In genomic region chr14:80464531-80465149, GRCh38 we compare ENCODE assay signal across 1 cellular context.
A peak's percentile ranks its signal among the peaks of the same experiment; 100 is the strongest.
TF ChIP-seq lines count a peak whose summit lies in the region.

No MANE protein-coding gene starts in this region.

TF ChIP-seq in H1, 55 proteins besides CTCF, POLR2A, EP300 and RAD21:
- no peak for TF ChIP-seq SRF (IDR thresholded peaks at IDR 0.05; ENCODE audit: low read depth, low read length)
- TF ChIP-seq MAFK (IDR thresholded peaks at IDR 0.05; ENCODE audit: low read depth, low read length): no peak
- no peak for TF ChIP-seq SIX5 (IDR thresholded peaks at IDR 0.05; ENCODE audit: low read depth, low read length)
- TF ChIP-seq SP1 (IDR thresholded peaks at IDR 0.05; ENCODE audit: low read depth, low read length): 0 out of 2 replicates have a peak, but pooled peaks have one; percentile 8
- TF ChIP-seq NANOG (IDR thresholded peaks at IDR 0.05; ENCODE audit: insufficient read depth, low read depth, low read length, poor library complexity, severe bottlenecking): peak; percentile 85
- no peak for TF ChIP-seq JUND (IDR thresholded peaks at IDR 0.05; ENCODE audit: low read length)
- no peak for TF ChIP-seq CEBPB (IDR thresholded peaks at IDR 0.05; ENCODE audit: low read depth, low read length)
- TF ChIP-seq SP2 (IDR thresholded peaks at IDR 0.05; ENCODE audit: low read length): no peak
- TF ChIP-seq BRCA1 (IDR thresholded peaks at IDR 0.05; ENCODE audit: low read depth, low read length): no peak
- TF ChIP-seq RFX5 (IDR thresholded peaks at IDR 0.05; ENCODE audit: borderline replicate concordance, low read depth, low read length): no peak
- TF ChIP-seq CBX5 (IDR thresholded peaks at IDR 0.05; ENCODE audit: low read depth, low read length): no peak
- TF ChIP-seq TEAD4 (IDR thresholded peaks at IDR 0.05; ENCODE audit: low read depth, low read length): peak; percentile 27; the same call in 1 of the 2 replicates
- no peak for TF ChIP-seq KDM4A (IDR thresholded peaks at IDR 0.05; ENCODE audit: low read depth, low read length, severe bottlenecking)
- peak; percentile 22; the same call in 1 of the 2 replicates for TF ChIP-seq BACH1 (IDR thresholded peaks at IDR 0.05; ENCODE audit: low read length)
- TF ChIP-seq BCL11A (IDR thresholded peaks at IDR 0.05; ENCODE audit: low read depth in 2 of 2, low read length in 2 of 2): peak in 1 of 2 experiments; percentile 48
- TF ChIP-seq HDAC2 (IDR thresholded peaks at IDR 0.05; ENCODE audit: borderline replicate concordance in 1 of 2, low read depth in 2 of 2, low read length in 2 of 2): no peak
- no peak for TF ChIP-seq RBBP5 (IDR thresholded peaks at IDR 0.05; ENCODE audit: borderline replicate concordance, low read depth, low read length)
- no peak for TF ChIP-seq SUZ12 (IDR thresholded peaks at IDR 0.05; ENCODE audit: low read length)
- no peak for TF ChIP-seq ASH2L (IDR thresholded peaks at IDR 0.05; ENCODE audit: low read length)
- no peak for TF ChIP-seq RNF2 (IDR thresholded peaks at IDR 0.05; ENCODE audit: borderline replicate concordance, low read depth, low read length, missing control alignments, poor library complexity, severe bottlenecking)
